19 cellular contexts compared by ENCODE assay signal in genomic region chr2:154591294-154591693, GRCh38.
"Had no signal": no experiment of that assay in that cellular context is flagged by ENCODE, and none has a peak within 500 bp of the region (broad histone marks: within the 10 kb centered on the region; RNA-seq: fewer than 3 reads in every experiment).

No MANE protein-coding gene starts in this region.

- DNase-seq: effector memory CD4-positive, alpha-beta T cell; gastrocnemius medialis; immature natural killer cell; left colon; left ventricle myocardium superior; mesenchymal stem cell; naive thymus-derived CD8-positive, alpha-beta T cell; right lobe of liver; spleen; stimulated activated CD4-positive, alpha-beta T cell treated with anti-CD3 and anti-CD28 coated beads, Interleukin-2, amount 100 ng/mL, for 24 hours; stimulated activated CD4-positive, alpha-beta T cell treated with anti-CD3 and anti-CD28 coated beads, Interleukin-4, amount 100 ng/mL, for 4 hours; stimulated activated naive B cell treated with anti-CD40 and anti-IgM and Interleukin-4, amounts not matched to agents 10 μg/mL and 1 μg/mL and 100 μg/mL, for 72 hours; stimulated activated naive CD8-positive, alpha-beta T cell treated with anti-CD3 and anti-CD28 coated beads, Interleukin-15, amount 100 ng/mL, for 72 hours; testis; upper lobe of right lung had no signal

- H3K27ac ChIP-seq: gastrocnemius medialis, right lobe of liver, spleen, testis, tibial nerve, upper lobe of right lung, vagina had no signal

- H3K4me3 ChIP-seq: gastrocnemius medialis, lung, right lobe of liver, spleen, testis, tibial nerve, upper lobe of right lung, vagina had no signal

- H3K27me3 ChIP-seq: gastrocnemius medialis, right lobe of liver, spleen, testis, tibial nerve, upper lobe of right lung, vagina had no signal

- ATAC-seq: esophagus mucosa; gastrocnemius medialis; left colon; left ventricle myocardium superior; naive thymus-derived CD8-positive, alpha-beta T cell; right lobe of liver; stimulated activated naive B cell treated with anti-CD40 and anti-IgM and Interleukin-4, amounts not matched to agents 10 μg/mL and 1 μg/mL and 100 μg/mL, for 72 hours; stimulated activated naive CD8-positive, alpha-beta T cell treated with anti-CD3 and anti-CD28 coated beads, Interleukin-15, amount 100 ng/mL, for 72 hours; upper lobe of right lung had no signal

- H3K9me3 ChIP-seq: gastrocnemius medialis, right lobe of liver, spleen, testis, tibial nerve, upper lobe of right lung, vagina had no signal

- H3K4me1 ChIP-seq: spleen, testis, tibial nerve, upper lobe of right lung, vagina had no signal

- H3K36me3 ChIP-seq: gastrocnemius medialis, right lobe of liver, spleen, tibial nerve, upper lobe of right lung, vagina had no signal
